20 cellular contexts compared by ENCODE assay signal in genomic region chr4:84977409-84977808, GRCh38. TPM values are rescaled to one million over a fixed set of nuclear protein-coding genes. Genes with fewer than 3 reads are reported as not detected.
DNase-seq lines count a peak whose midpoint lies in the region; ATAC-seq and TF ChIP-seq lines count a peak whose summit lies in the region.
"Had no signal": no experiment of that assay in that cellular context is flagged by ENCODE, and none has a peak within 500 bp of the region (broad histone marks: within the 10 kb centered on the region; RNA-seq: fewer than 3 reads in every experiment).

No MANE protein-coding gene starts in this region.

- ATAC-seq in GM23338 = no peak
- ATAC-seq in GM18520 (IDR thresholded peaks at IDR 0.05; ENCODE audit: unreplicated experiment) = no peak
- ATAC-seq: K562 had no signal

- DNase-seq in GM23338 (ENCODE audit: low spot score) = no peak
- peak; percentile 30 for DNase-seq in NOMO-1 treated with dmso at 0.1 percent for 144 hours (lab: John Stamatoyannopoulos, UW; ENCODE audit: unreplicated experiment)
- peak; percentile 53 for DNase-seq in pons (ENCODE audit: low spot score)
- no peak for DNase-seq in DMS 273 treated with DMSO at 0.1 percent for 48 hours (lab: John Stamatoyannopoulos, UW)
- DNase-seq in activated CD4-positive, alpha-beta T cell treated with anti-CD3 and anti-CD28 coated beads, Interleukin-2, amount 50 U/mL, for 48 hours = no peak
- no peak for DNase-seq in dorsolateral prefrontal cortex
- DNase-seq: CD4-positive, alpha-beta memory T cell; DMS79 treated with DMSO at 0.1 percent for 48 hours; H7; HFFc6; NCI-H1417 treated with DMSO at 0.1 percent for 48 hours; NCI-H187 treated with DMSO at 0.1 percent for 48 hours; NCI-H226; NCI-H526; SJCRH30 had no signal

- H3K4me2 ChIP-seq in GM23338 = no peak overlapping the region

- H3K27me3 Mint-ChIP-seq in GM23338 (ENCODE audit: insufficient read depth, low read depth, poor library complexity) = no peaks in the 10 kb centered on the region
- H3K27me3 Mint-ChIP-seq in dendritic cell treated with granulocyte-macrophage colony-stimulating factor and Interleukin-4, amounts not matched to agents 40 ng/mL and 50 ng/mL, for 4 days = peaks cover 4% of the 10 kb centered on the region

- H4K20me1 ChIP-seq in GM23338 (replicated peaks; ENCODE audit: insufficient read depth) = no peaks in the 10 kb centered on the region

- no peaks in the 10 kb centered on the region; the same call in 1 of the 2 replicates for H3K9me2 ChIP-seq in GM23338 (ENCODE audit: insufficient read depth)

- H3K9me3 Mint-ChIP-seq in GM23338 = peaks cover 2% of the 10 kb centered on the region; the same call in 1 of the 3 replicates
- H3K9me3 Mint-ChIP-seq in dendritic cell treated with granulocyte-macrophage colony-stimulating factor and Interleukin-4, amounts not matched to agents 40 ng/mL and 50 ng/mL, for 4 days = no peaks in the 10 kb centered on the region
- H3K9me3 Mint-ChIP-seq: HFFc6 had no signal

- H3F3A ChIP-seq in GM23338 (replicated peaks; ENCODE audit: low read depth) = no peaks in the 10 kb centered on the region

- no peak overlapping the region for H3K27ac Mint-ChIP-seq in GM23338
- peak overlapping the region; percentile 69 for H3K27ac Mint-ChIP-seq in dendritic cell treated with granulocyte-macrophage colony-stimulating factor and Interleukin-4, amounts not matched to agents 40 ng/mL and 50 ng/mL, for 4 days
- H3K27ac Mint-ChIP-seq: B cell; CD4-positive, alpha-beta memory T cell; HFFc6 had no signal

- intact Hi-C loops in dendritic cell treated with granulocyte-macrophage colony-stimulating factor and Interleukin-4, amounts not matched to agents 40 ng/mL and 50 ng/mL, for 4 days (cut with micrococcal nuclease) = no loop called here
- intact Hi-C loops in dorsolateral prefrontal cortex (cut with DNase I) = no loop called here

- TF ChIP-seq CTCF in GM23338 (conservative IDR thresholded peaks at IDR 0.05; ENCODE audit: low read depth in 2 of 2) (no peak), dorsolateral prefrontal cortex (IDR thresholded peaks at IDR 0.05 in 54 of 56, conservative IDR thresholded peaks at IDR 0.05 in 2 of 56; ENCODE audit: low read depth in 1 of 56, partially characterized antibody in 56 of 56) (no peak)

- no peaks in the 10 kb centered on the region for H3K27me3 ChIP-seq in GM23338 (ENCODE audit: insufficient read depth)
- no peaks in the 10 kb centered on the region for H3K27me3 ChIP-seq in dorsolateral prefrontal cortex
- H3K27me3 ChIP-seq: SJCRH30 had no signal

- H3K79me2 ChIP-seq in GM23338 (replicated peaks; ENCODE audit: insufficient read depth) = no peaks in the 10 kb centered on the region

- no peaks in the 10 kb centered on the region for H3K36me3 Mint-ChIP-seq in GM23338 (ENCODE audit: low read depth)
- no peaks in the 10 kb centered on the region for H3K36me3 Mint-ChIP-seq in dendritic cell treated with granulocyte-macrophage colony-stimulating factor and Interleukin-4, amounts not matched to agents 40 ng/mL and 50 ng/mL, for 4 days (ENCODE audit: low read depth)
- H3K36me3 Mint-ChIP-seq: CD4-positive, alpha-beta memory T cell had no signal

- H3K27ac ChIP-seq in GM23338 (ENCODE audit: low read depth) (no peak overlapping the region), dorsolateral prefrontal cortex (no peak overlapping the region)
- H3K27ac ChIP-seq: RWPE1, SJCRH30 had no signal

- no peaks in the 10 kb centered on the region for H3K4me1 ChIP-seq in GM23338 (ENCODE audit: insufficient read depth)
- H3K4me1 ChIP-seq: SJCRH30 had no signal

- no peaks in the 10 kb centered on the region for H3K4me1 Mint-ChIP-seq in GM23338
- H3K4me1 Mint-ChIP-seq in dendritic cell treated with granulocyte-macrophage colony-stimulating factor and Interleukin-4, amounts not matched to agents 40 ng/mL and 50 ng/mL, for 4 days (ENCODE audit: low read depth) = peaks cover 31% of the 10 kb centered on the region
- H3K4me1 Mint-ChIP-seq: B cell; CD4-positive, alpha-beta memory T cell had no signal

- H3K4me3 ChIP-seq in GM23338 (no peak overlapping the region), dorsolateral prefrontal cortex (no peak overlapping the region)
- H3K4me3 ChIP-seq: K562, SJCRH30 had no signal

- no peaks in the 10 kb centered on the region for H3K36me3 ChIP-seq in GM23338 (ENCODE audit: insufficient read depth)

- H3K4me3 Mint-ChIP-seq in GM23338 = no peak overlapping the region
- no peak overlapping the region for H3K4me3 Mint-ChIP-seq in dendritic cell treated with granulocyte-macrophage colony-stimulating factor and Interleukin-4, amounts not matched to agents 40 ng/mL and 50 ng/mL, for 4 days
- H3K4me3 Mint-ChIP-seq: B cell; CD4-positive, alpha-beta memory T cell; HFFc6 had no signal

- H2AFZ ChIP-seq in GM23338 = peak overlapping the region; percentile 58; the same call in 1 of the 2 replicates

TF ChIP-seq in GM23338, 12 proteins besides CTCF, POLR2A, EP300 and RAD21:
- TF ChIP-seq ZNF462 (CRISPR knock-in tag; IDR thresholded peaks at IDR 0.05) (no peak), ZNF331 (CRISPR knock-in tag; IDR thresholded peaks at IDR 0.05; ENCODE audit: low read depth) (no peak), ZNF114 (CRISPR knock-in tag; IDR thresholded peaks at IDR 0.05) (no peak), JUNB (IDR thresholded peaks at IDR 0.05; ENCODE audit: unreplicated experiment) (no peak), EZH2 (IDR thresholded peaks at IDR 0.05; ENCODE audit: low read depth, unreplicated experiment) (no peak), POLR2AphosphoS5 (IDR thresholded peaks at IDR 0.05; ENCODE audit: low read depth) (no peak)
TF ChIP-seq in GM23338: peak in this region for 0.

RNA-seq across cellular contexts. Expression of gene WDFY3, which starts 10.9 kb away (rescaled TPM):
- total RNA-seq in GM23338 (2014; rRNA removed; shearing (Covaris generic)) = 79.1 and 89.0 TPM in 2 replicates
- 6.3 and 8.0 TPM in 2 replicates for polyA plus RNA-seq in GM23338 (2016; fragmentation: Nextera tagmentation; extraction: Ambion mirVana)
- 100 to 1,000 TPM; 146 to 279 (median 196) TPM for total RNA-seq in dorsolateral prefrontal cortex

Comparison
In these comparisons a context has a peak if more than half of its experiments do, and no peak if none do; other contexts are left out.
1. DNase-seq: peak in NOMO-1 treated with dmso at 0.1 percent for 144 hours (single experiment) and pons (single experiment); none in GM23338 (single experiment), DMS 273 treated with DMSO at 0.1 percent for 48 hours (single experiment), activated CD4-positive, alpha-beta T cell treated with anti-CD3 and anti-CD28 coated beads, Interleukin-2, amount 50 U/mL, for 48 hours (0 of 2) and dorsolateral prefrontal cortex (0 of 10).